ENCODE assay signal across 1 cellular context in the genomic region with DNA sequence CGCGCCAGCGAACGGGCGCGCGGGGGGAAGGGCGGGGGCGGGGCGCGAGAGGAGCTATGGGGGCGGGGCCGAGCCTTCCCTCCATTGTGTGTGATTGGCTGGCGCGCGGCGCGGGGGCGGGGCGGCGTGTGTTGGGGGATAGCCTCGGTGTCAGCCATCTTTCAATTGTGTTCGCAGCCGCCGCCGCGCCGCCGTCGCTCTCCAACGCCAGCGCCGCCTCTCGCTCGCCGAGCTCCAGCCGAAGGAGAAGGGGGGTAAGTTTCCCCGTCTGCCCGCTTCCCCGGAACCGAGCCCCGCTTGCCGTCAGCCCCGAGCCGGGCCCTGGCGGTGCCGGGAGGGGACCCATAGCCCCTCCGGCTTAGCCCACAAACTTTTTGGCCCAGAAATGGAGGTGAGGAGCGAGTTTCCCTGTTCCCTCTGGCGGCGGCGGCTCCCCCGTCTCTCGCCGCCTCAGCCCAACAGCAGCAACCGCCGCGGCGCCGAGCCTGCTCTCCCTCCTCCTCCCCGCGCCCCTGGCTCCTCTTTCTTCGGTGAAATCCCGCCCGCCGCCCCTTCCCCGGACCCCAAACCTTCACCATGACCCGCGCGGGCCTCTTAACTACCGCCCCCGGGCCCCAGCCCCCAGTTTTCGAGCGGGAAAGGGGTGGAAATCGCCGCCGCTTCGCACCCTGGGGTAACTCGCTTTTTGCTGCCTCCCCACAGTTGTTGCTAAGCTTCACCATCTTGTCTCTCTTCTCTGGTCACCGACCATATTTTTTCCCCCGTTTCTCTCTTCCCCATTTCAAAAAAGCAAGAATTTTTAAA.
A peak's percentile ranks its signal among the peaks of the same experiment; 100 is the strongest.
TF ChIP-seq lines count a peak whose summit lies in the region.

A gene (plus strand): TSS at position 159 of the 804 bp plus-strand sequence. CDS start 1,636 bp downstream, outside the sequence.

TF ChIP-seq in HepG2, 621 proteins besides CTCF, POLR2A, EP300 and RAD21 (continued from another document and continues in another):
- TF ChIP-seq, protein P1, sequence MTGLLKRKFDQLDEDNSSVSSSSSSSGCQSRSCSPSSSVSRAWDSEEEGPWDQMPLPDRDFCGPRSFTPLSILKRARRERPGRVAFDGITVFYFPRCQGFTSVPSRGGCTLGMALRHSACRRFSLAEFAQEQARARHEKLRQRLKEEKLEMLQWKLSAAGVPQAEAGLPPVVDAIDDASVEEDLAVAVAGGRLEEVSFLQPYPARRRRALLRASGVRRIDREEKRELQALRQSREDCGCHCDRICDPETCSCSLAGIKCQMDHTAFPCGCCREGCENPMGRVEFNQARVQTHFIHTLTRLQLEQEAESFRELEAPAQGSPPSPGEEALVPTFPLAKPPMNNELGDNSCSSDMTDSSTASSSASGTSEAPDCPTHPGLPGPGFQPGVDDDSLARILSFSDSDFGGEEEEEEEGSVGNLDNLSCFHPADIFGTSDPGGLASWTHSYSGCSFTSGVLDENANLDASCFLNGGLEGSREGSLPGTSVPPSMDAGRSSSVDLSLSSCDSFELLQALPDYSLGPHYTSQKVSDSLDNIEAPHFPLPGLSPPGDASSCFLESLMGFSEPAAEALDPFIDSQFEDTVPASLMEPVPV (CRISPR knock-in tag; IDR thresholded peaks at IDR 0.05): no peak
- TF ChIP-seq ZNF850 (CRISPR knock-in tag; conservative IDR thresholded peaks at IDR 0.05): no peak
- TF ChIP-seq ESRRA (CRISPR knock-in tag; IDR thresholded peaks at IDR 0.05; ENCODE audit: low read depth): no peak
- TF ChIP-seq, protein P2, sequence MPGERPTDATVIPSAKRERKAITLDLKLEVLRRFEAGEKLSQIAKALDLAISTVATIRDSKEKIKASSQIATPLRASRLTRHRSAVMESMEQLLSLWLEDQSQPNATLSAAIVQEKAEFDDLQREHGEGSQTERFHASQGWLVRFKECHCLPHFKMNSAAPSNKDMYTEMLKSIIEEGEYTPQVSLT (CRISPR knock-in tag; IDR thresholded peaks at IDR 0.05; ENCODE audit: borderline replicate concordance, low read depth): no peak
- TF ChIP-seq STAT5B (CRISPR knock-in tag; IDR thresholded peaks at IDR 0.05): no peak
- TF ChIP-seq TOPORS (CRISPR knock-in tag; IDR thresholded peaks at IDR 0.05): no peak
- peak; percentile 95 for TF ChIP-seq TAF1 (CRISPR knock-in tag; IDR thresholded peaks at IDR 0.05)
- TF ChIP-seq ZFP36L1 (CRISPR knock-in tag; IDR thresholded peaks at IDR 0.05): no peak
- no peak for TF ChIP-seq FOSL1 (CRISPR knock-in tag; IDR thresholded peaks at IDR 0.05; ENCODE audit: borderline replicate concordance)
- no peak for TF ChIP-seq ZNF557 (CRISPR knock-in tag; IDR thresholded peaks at IDR 0.05)
- TF ChIP-seq, protein P3, sequence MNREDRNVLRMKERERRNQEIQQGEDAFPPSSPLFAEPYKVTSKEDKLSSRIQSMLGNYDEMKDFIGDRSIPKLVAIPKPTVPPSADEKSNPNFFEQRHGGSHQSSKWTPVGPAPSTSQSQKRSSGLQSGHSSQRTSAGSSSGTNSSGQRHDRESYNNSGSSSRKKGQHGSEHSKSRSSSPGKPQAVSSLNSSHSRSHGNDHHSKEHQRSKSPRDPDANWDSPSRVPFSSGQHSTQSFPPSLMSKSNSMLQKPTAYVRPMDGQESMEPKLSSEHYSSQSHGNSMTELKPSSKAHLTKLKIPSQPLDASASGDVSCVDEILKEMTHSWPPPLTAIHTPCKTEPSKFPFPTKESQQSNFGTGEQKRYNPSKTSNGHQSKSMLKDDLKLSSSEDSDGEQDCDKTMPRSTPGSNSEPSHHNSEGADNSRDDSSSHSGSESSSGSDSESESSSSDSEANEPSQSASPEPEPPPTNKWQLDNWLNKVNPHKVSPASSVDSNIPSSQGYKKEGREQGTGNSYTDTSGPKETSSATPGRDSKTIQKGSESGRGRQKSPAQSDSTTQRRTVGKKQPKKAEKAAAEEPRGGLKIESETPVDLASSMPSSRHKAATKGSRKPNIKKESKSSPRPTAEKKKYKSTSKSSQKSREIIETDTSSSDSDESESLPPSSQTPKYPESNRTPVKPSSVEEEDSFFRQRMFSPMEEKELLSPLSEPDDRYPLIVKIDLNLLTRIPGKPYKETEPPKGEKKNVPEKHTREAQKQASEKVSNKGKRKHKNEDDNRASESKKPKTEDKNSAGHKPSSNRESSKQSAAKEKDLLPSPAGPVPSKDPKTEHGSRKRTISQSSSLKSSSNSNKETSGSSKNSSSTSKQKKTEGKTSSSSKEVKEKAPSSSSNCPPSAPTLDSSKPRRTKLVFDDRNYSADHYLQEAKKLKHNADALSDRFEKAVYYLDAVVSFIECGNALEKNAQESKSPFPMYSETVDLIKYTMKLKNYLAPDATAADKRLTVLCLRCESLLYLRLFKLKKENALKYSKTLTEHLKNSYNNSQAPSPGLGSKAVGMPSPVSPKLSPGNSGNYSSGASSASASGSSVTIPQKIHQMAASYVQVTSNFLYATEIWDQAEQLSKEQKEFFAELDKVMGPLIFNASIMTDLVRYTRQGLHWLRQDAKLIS (CRISPR knock-in tag; IDR thresholded peaks at IDR 0.05): no peak
- TF ChIP-seq ZNF598 (CRISPR knock-in tag; IDR thresholded peaks at IDR 0.05; ENCODE audit: borderline replicate concordance): no peak
- TF ChIP-seq EED (CRISPR knock-in tag; IDR thresholded peaks at IDR 0.05): peak; percentile 40; the same call in 1 of the 2 replicates
- TF ChIP-seq ZNF432 (CRISPR knock-in tag; IDR thresholded peaks at IDR 0.05; ENCODE audit: borderline replicate concordance): no peak
- no peak for TF ChIP-seq ZFP36L2 (CRISPR knock-in tag; IDR thresholded peaks at IDR 0.05)
- no peak for TF ChIP-seq SYNCRIP (IDR thresholded peaks at IDR 0.05; ENCODE audit: insufficient read depth, low read depth, low read length)
- no peak for TF ChIP-seq MAFG (CRISPR knock-in tag; IDR thresholded peaks at IDR 0.05)
- no peak for TF ChIP-seq ISX (CRISPR knock-in tag; conservative IDR thresholded peaks at IDR 0.05)
- TF ChIP-seq ZC3H13 (CRISPR knock-in tag; IDR thresholded peaks at IDR 0.05): peak; percentile 74
- TF ChIP-seq, protein P4, sequence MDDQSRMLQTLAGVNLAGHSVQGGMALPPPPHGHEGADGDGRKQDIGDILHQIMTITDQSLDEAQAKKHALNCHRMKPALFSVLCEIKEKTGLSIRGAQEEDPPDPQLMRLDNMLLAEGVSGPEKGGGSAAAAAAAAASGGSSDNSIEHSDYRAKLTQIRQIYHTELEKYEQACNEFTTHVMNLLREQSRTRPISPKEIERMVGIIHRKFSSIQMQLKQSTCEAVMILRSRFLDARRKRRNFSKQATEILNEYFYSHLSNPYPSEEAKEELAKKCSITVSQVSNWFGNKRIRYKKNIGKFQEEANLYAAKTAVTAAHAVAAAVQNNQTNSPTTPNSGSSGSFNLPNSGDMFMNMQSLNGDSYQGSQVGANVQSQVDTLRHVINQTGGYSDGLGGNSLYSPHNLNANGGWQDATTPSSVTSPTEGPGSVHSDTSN (CRISPR knock-in tag; IDR thresholded peaks at IDR 0.05; ENCODE audit: borderline replicate concordance): no peak
- TF ChIP-seq, protein P5, sequence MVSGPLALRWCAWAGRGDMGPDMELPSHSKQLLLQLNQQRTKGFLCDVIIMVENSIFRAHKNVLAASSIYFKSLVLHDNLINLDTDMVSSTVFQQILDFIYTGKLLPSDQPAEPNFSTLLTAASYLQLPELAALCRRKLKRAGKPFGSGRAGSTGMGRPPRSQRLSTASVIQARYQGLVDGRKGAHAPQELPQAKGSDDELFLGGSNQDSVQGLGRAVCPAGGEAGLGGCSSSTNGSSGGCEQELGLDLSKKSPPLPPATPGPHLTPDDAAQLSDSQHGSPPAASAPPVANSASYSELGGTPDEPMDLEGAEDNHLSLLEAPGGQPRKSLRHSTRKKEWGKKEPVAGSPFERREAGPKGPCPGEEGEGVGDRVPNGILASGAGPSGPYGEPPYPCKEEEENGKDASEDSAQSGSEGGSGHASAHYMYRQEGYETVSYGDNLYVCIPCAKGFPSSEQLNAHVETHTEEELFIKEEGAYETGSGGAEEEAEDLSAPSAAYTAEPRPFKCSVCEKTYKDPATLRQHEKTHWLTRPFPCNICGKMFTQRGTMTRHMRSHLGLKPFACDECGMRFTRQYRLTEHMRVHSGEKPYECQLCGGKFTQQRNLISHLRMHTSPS (CRISPR knock-in tag; IDR thresholded peaks at IDR 0.05; ENCODE audit: low read depth): no peak
- TF ChIP-seq, protein P6, sequence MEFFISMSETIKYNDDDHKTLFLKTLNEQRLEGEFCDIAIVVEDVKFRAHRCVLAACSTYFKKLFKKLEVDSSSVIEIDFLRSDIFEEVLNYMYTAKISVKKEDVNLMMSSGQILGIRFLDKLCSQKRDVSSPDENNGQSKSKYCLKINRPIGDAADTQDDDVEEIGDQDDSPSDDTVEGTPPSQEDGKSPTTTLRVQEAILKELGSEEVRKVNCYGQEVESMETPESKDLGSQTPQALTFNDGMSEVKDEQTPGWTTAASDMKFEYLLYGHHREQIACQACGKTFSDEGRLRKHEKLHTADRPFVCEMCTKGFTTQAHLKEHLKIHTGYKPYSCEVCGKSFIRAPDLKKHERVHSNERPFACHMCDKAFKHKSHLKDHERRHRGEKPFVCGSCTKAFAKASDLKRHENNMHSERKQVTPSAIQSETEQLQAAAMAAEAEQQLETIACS (CRISPR knock-in tag; IDR thresholded peaks at IDR 0.05): no peak
- no peak for TF ChIP-seq PHB2 (IDR thresholded peaks at IDR 0.05; ENCODE audit: partially characterized antibody)
- TF ChIP-seq KLF9 (CRISPR knock-in tag; IDR thresholded peaks at IDR 0.05; ENCODE audit: low read depth): no peak
- no peak for TF ChIP-seq SSRP1 (CRISPR knock-in tag; IDR thresholded peaks at IDR 0.05)
- TF ChIP-seq ATF1 (CRISPR knock-in tag; IDR thresholded peaks at IDR 0.05): no peak
- no peak for TF ChIP-seq CENPX (CRISPR knock-in tag; IDR thresholded peaks at IDR 0.05)
- TF ChIP-seq GFI1 (CRISPR knock-in tag; IDR thresholded peaks at IDR 0.05; ENCODE audit: borderline replicate concordance): no peak
- no peak for TF ChIP-seq SCMH1 (CRISPR knock-in tag; IDR thresholded peaks at IDR 0.05; ENCODE audit: borderline replicate concordance)
- TF ChIP-seq NFRKB (IDR thresholded peaks at IDR 0.05): no peak
- TF ChIP-seq HNF4A (CRISPR knock-in tag; IDR thresholded peaks at IDR 0.05): no peak
- TF ChIP-seq, protein P7, sequence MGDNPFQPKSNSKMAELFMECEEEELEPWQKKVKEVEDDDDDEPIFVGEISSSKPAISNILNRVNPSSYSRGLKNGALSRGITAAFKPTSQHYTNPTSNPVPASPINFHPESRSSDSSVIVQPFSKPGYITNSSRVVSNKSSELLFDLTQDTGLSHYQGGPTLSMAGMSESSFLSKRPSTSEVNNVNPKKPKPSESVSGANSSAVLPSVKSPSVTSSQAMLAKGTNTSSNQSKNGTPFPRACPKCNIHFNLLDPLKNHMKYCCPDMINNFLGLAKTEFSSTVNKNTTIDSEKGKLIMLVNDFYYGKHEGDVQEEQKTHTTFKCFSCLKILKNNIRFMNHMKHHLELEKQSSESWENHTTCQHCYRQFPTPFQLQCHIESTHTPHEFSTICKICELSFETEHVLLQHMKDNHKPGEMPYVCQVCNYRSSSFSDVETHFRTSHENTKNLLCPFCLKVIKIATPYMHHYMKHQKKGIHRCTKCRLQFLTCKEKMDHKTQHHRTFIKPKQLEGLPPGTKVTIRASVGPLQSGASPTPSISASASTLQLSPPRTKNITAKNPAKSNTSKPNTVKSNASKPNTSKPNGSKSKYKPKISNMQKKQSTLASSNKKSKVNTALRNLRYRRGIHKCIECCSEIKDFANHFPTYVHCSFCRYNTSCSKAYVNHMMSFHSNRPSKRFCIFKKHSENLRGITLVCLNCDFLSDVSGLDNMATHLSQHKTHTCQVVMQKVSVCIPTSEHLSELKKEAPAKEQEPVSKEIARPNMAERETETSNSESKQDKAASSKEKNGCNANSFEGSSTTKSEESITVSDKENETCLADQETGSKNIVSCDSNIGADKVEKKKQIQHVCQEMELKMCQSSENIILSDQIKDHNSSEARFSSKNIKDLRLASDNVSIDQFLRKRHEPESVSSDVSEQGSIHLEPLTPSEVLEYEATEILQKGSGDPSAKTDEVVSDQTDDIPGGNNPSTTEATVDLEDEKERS (CRISPR knock-in tag; IDR thresholded peaks at IDR 0.05): no peak
- no peak for TF ChIP-seq ZNF260 (CRISPR knock-in tag; IDR thresholded peaks at IDR 0.05; ENCODE audit: borderline replicate concordance, low read depth)
- no peak for TF ChIP-seq RNF2 (conservative IDR thresholded peaks at IDR 0.05; ENCODE audit: low read depth)
- TF ChIP-seq ZSCAN31 (CRISPR knock-in tag; IDR thresholded peaks at IDR 0.05; ENCODE audit: low read depth): 0 out of 2 replicates have a peak, but pooled peaks have one; percentile 36
- TF ChIP-seq, protein P8, sequence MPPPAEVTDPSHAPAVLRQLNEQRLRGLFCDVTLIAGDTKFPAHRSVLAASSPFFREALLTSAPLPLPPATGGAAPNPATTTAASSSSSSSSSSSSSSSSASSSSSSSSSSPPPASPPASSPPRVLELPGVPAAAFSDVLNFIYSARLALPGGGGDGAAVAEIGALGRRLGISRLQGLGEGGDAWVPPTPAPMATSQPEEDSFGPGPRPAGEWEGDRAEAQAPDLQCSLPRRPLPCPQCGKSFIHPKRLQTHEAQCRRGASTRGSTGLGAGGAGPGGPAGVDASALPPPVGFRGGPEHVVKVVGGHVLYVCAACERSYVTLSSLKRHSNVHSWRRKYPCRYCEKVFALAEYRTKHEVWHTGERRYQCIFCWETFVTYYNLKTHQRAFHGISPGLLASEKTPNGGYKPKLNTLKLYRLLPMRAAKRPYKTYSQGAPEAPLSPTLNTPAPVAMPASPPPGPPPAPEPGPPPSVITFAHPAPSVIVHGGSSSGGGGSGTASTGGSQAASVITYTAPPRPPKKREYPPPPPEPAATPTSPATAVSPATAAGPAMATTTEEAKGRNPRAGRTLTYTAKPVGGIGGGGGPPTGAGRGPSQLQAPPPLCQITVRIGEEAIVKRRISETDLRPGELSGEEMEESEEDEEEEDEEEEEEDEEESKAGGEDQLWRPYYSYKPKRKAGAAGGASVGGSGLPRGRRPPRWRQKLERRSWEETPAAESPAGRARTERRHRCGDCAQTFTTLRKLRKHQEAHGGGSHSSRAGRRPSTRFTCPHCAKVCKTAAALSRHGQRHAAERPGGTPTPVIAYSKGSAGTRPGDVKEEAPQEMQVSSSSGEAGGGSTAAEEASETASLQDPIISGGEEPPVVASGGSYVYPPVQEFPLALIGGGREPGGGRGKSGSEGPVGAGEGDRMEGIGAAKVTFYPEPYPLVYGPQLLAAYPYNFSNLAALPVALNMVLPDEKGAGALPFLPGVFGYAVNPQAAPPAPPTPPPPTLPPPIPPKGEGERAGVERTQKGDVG (CRISPR knock-in tag; IDR thresholded peaks at IDR 0.05; ENCODE audit: borderline replicate concordance): no peak
- TF ChIP-seq FOXA1 (IDR thresholded peaks at IDR 0.05): no peak
- TF ChIP-seq FOXA1 (CRISPR knock-in tag; IDR thresholded peaks at IDR 0.05): no peak; the same call in 1 of the 2 replicates
- TF ChIP-seq ZNF282 (IDR thresholded peaks at IDR 0.05; ENCODE audit: partially characterized antibody): no peak
